In genomic region chr17:49674507-49674906, GRCh38 we compare ENCODE assay signal across 15 cellular contexts. TPM values are rescaled to one million over a fixed set of nuclear protein-coding genes. Genes with fewer than 3 reads are reported as not detected.
DNase-seq lines count a peak whose midpoint lies in the region; ATAC-seq and TF ChIP-seq lines count a peak whose summit lies in the region.
"Had no signal": no experiment of that assay in that cellular context is flagged by ENCODE, and none has a peak within 500 bp of the region (broad histone marks: within the 10 kb centered on the region; RNA-seq: fewer than 3 reads in every experiment).

No MANE protein-coding gene starts in this region.

- no peaks in the 10 kb centered on the region for H3K27me3 ChIP-seq in thoracic aorta (replicated peaks; ENCODE audit: insufficient read depth)
- H3K27me3 ChIP-seq: adrenal gland, SJCRH30 had no signal

- no peaks in the 10 kb centered on the region for H3K36me3 ChIP-seq in thoracic aorta
- H3K36me3 ChIP-seq: adrenal gland, SJCRH30 had no signal

- H3K4me1 Mint-ChIP-seq in activated naive CD4-positive, alpha-beta T cell treated with anti-CD3 and anti-CD28 coated beads for 36 hours (ENCODE audit: low read depth): peaks cover 64% of the 10 kb centered on the region
- peaks cover 50% of the 10 kb centered on the region for H3K4me1 Mint-ChIP-seq in activated T-helper 17 cell treated with anti-CD3 and anti-CD28 coated beads, Interleukin-2, amount 50 U/mL, for 72 hours
- peaks cover 44 to 57% (median 56%) of the 10 kb centered on the region in 3 donors for H3K4me1 Mint-ChIP-seq in naive B cell

- DNase-seq in activated naive CD4-positive, alpha-beta T cell treated with anti-CD3 and anti-CD28 coated beads for 36 hours: no peak
- DNase-seq in activated naive CD4-positive, alpha-beta T cell treated with anti-CD3 and anti-CD28 coated beads, Interleukin-2, amount 50 U/mL, for 16 hours: no peak
- DNase-seq in naive B cell: no peak
- no peak for DNase-seq in thoracic aorta (ENCODE audit: low spot score)
- no peak for DNase-seq in SHP77 (lab: John Stamatoyannopoulos, UW)
- DNase-seq: adrenal gland; IMR-90; left cardiac atrium; NCI-H1092; SJCRH30; stimulated activated CD4-positive, alpha-beta T cell treated with anti-CD3 and anti-CD28 coated beads, Interleukin-4, amount 100 ng/mL, for 4 hours had no signal

- no peak overlapping the region for H3K4me3 Mint-ChIP-seq in activated naive CD4-positive, alpha-beta T cell treated with anti-CD3 and anti-CD28 coated beads for 36 hours
- peak overlapping the region; percentile 86 for H3K4me3 Mint-ChIP-seq in activated T-helper 17 cell treated with anti-CD3 and anti-CD28 coated beads, Interleukin-2, amount 50 U/mL, for 72 hours
- no peak overlapping the region for H3K4me3 Mint-ChIP-seq in naive B cell

- H3K36me3 Mint-ChIP-seq in activated naive CD4-positive, alpha-beta T cell treated with anti-CD3 and anti-CD28 coated beads for 36 hours (ENCODE audit: low read depth): peaks cover 19% of the 10 kb centered on the region
- H3K36me3 Mint-ChIP-seq in activated T-helper 17 cell treated with anti-CD3 and anti-CD28 coated beads, Interleukin-2, amount 50 U/mL, for 72 hours (ENCODE audit: low read depth): peaks cover 76% of the 10 kb centered on the region
- H3K36me3 Mint-ChIP-seq in naive B cell: peaks cover 0 to 12% of the 10 kb centered on the region in 2 donors

- intact Hi-C loops in activated naive CD4-positive, alpha-beta T cell treated with anti-CD3 and anti-CD28 coated beads for 36 hours (cut with micrococcal nuclease): loop anchor here (10.0 kb wide), 1 partner anchor 380 kb away; the partner anchor contains the start of gene ITGA3

- TF ChIP-seq CTCF in thoracic aorta (IDR thresholded peaks at IDR 0.05): no peak

- peaks cover 2% of the 10 kb centered on the region for H3K9me3 Mint-ChIP-seq in activated naive CD4-positive, alpha-beta T cell treated with anti-CD3 and anti-CD28 coated beads for 36 hours
- H3K9me3 Mint-ChIP-seq in activated T-helper 17 cell treated with anti-CD3 and anti-CD28 coated beads, Interleukin-2, amount 50 U/mL, for 72 hours: peaks cover 4% of the 10 kb centered on the region
- H3K9me3 Mint-ChIP-seq in naive B cell: peaks cover 0 to 3% (median 0%) of the 10 kb centered on the region in 7 donors

- H3K4me3 ChIP-seq in thoracic aorta: peak overlapping the region; percentile 76
- H3K4me3 ChIP-seq: adrenal gland, SJCRH30 had no signal

- H3K27ac Mint-ChIP-seq in activated naive CD4-positive, alpha-beta T cell treated with anti-CD3 and anti-CD28 coated beads for 36 hours: peak overlapping the region; percentile 11
- H3K27ac Mint-ChIP-seq in activated T-helper 17 cell treated with anti-CD3 and anti-CD28 coated beads, Interleukin-2, amount 50 U/mL, for 72 hours: peak overlapping the region; percentile 97
- H3K27ac Mint-ChIP-seq in naive B cell: peak overlapping the region; percentile 99 to 100 (median 99)

- peak overlapping the region; percentile 96 to 97 for H3K27ac ChIP-seq in thoracic aorta
- H3K27ac ChIP-seq: adrenal gland, SJCRH30 had no signal

- H3K9me3 ChIP-seq in thoracic aorta: no peaks in the 10 kb centered on the region
- H3K9me3 ChIP-seq: adrenal gland, SJCRH30 had no signal

- CTCF ChIA-PET in activated naive CD4-positive, alpha-beta T cell treated with anti-CD3 and anti-CD28 coated beads for 36 hours (lab: Charles Lee): interaction anchor here (0.6 to 1.3 kb wide), 6 partner anchors 16 to 206 kb away, joined by 3 to 6 read pairs (median 3); no protein-coding TSS in a partner anchor

- no peaks in the 10 kb centered on the region for H3K27me3 Mint-ChIP-seq in activated naive CD4-positive, alpha-beta T cell treated with anti-CD3 and anti-CD28 coated beads for 36 hours (ENCODE audit: low read depth)
- no peaks in the 10 kb centered on the region for H3K27me3 Mint-ChIP-seq in activated T-helper 17 cell treated with anti-CD3 and anti-CD28 coated beads, Interleukin-2, amount 50 U/mL, for 72 hours
- no peaks in the 10 kb centered on the region for H3K27me3 Mint-ChIP-seq in naive B cell

- H3K4me1 ChIP-seq in thoracic aorta (ENCODE audit: control insufficient read depth in 1 of 2, low read depth in 2 of 2): peaks cover 49 to 68% of the 10 kb centered on the region in 2 donors

- ATAC-seq in activated T-helper 17 cell treated with anti-CD3 and anti-CD28 coated beads, Interleukin-2, amount 50 U/mL, for 72 hours (replicated peaks): no peak
- ATAC-seq in naive B cell (ENCODE audit: low read depth in 2 of 2) (no peak), thoracic aorta (ENCODE audit: insufficient number of reproducible peaks, low FRiP score, low read depth) (no peak), HG02763 (IDR thresholded peaks at IDR 0.05; ENCODE audit: unreplicated experiment) (no peak), GM19467 (IDR thresholded peaks at IDR 0.05; ENCODE audit: unreplicated experiment) (no peak)
- ATAC-seq: left cardiac atrium, sciatic nerve had no signal

RNA-seq across cellular contexts. Expression of gene SPOP, which starts 3.4 kb away (rescaled TPM):
- 10 to 100 TPM; 66.9 to 69.2 TPM for total RNA-seq in activated naive CD4-positive, alpha-beta T cell treated with anti-CD3 and anti-CD28 coated beads for 36 hours
- total RNA-seq in activated T-helper 17 cell treated with anti-CD3 and anti-CD28 coated beads, Interleukin-2, amount 50 U/mL, for 72 hours: 10 to 100 TPM; 62.3 to 66.8 TPM
- polyA plus RNA-seq in naive B cell (ENCODE audit: low read depth in 6 of 6): 100 to 1,000 TPM in 1 of 6 donors, 10 to 100 TPM in 5; 78.4 to 131 (median 95.3) TPM
- total RNA-seq in thoracic aorta: 100 to 1,000 TPM in 1 of 2 donors, 10 to 100 TPM in 1; 97.7 to 123 TPM

RNA-seq across cellular contexts. Expression of gene SLC35B1, which starts 33.3 kb away (rescaled TPM):
- total RNA-seq in activated naive CD4-positive, alpha-beta T cell treated with anti-CD3 and anti-CD28 coated beads for 36 hours: 10 to 100 TPM; 35.3 to 39.5 TPM
- 10 to 100 TPM; 29.1 to 60.9 TPM for total RNA-seq in activated T-helper 17 cell treated with anti-CD3 and anti-CD28 coated beads, Interleukin-2, amount 50 U/mL, for 72 hours
- polyA plus RNA-seq in naive B cell (ENCODE audit: low read depth in 6 of 6): 10 to 100 TPM; 20.6 to 47.5 (median 25.7) TPM
- total RNA-seq in thoracic aorta: 10 to 100 TPM; 30.9 to 86.6 TPM

Comparison
In these comparisons a context has a peak if more than half of its experiments do, and no peak if none do; other contexts are left out.
1. H3K27ac Mint-ChIP-seq: peak in every context shown above with its lines; median percentile 99 in naive B cell; 97 in activated T-helper 17 cell treated with anti-CD3 and anti-CD28 coated beads, Interleukin-2, amount 50 U/mL, for 72 hours; 11 in activated naive CD4-positive, alpha-beta T cell treated with anti-CD3 and anti-CD28 coated beads for 36 hours.